Comparison of ENCODE assay signal across 8 cellular contexts in genomic region chr20:50980851-50981713, GRCh38. TPM values are rescaled to one million over a fixed set of nuclear protein-coding genes. Genes with fewer than 3 reads are reported as not detected.
A peak's percentile ranks its signal among the peaks of the same experiment; 100 is the strongest.
DNase-seq lines count a peak whose midpoint lies in the region; ATAC-seq and TF ChIP-seq lines count a peak whose summit lies in the region.

No MANE protein-coding gene starts in this region.

- TF ChIP-seq POLR2A in spleen (IDR thresholded peaks at IDR 0.05): peak in 1 of 3 donors; percentile 53

- no peaks in the 10 kb centered on the region for H3K36me3 ChIP-seq in spleen

- H3K27ac Mint-ChIP-seq in activated naive CD4-positive, alpha-beta T cell treated with anti-CD3 and anti-CD28 coated beads, Interleukin-2, amount 50 U/mL, for 72 hours: peak overlapping the region; percentile 76 to 81

- H3K9me3 ChIP-seq in spleen: no peaks in the 10 kb centered on the region

- 38 to 45% (median 42%) methylated on average over 26 of the region's 26 CpGs for WGBS in spleen, 5 donors

- no peak for ATAC-seq in activated naive CD4-positive, alpha-beta T cell treated with anti-CD3 and anti-CD28 coated beads, Interleukin-2, amount 50 U/mL, for 72 hours
- peak; percentile 63 for ATAC-seq in left ventricle myocardium superior
- no peak for ATAC-seq in HG03108 (IDR thresholded peaks at IDR 0.05; ENCODE audit: unreplicated experiment)
- no peak for ATAC-seq in GM19328 (IDR thresholded peaks at IDR 0.05; ENCODE audit: unreplicated experiment)

- intact Hi-C loops in left ventricle myocardium superior (cut with micrococcal nuclease) (no loop called here), spleen (cut with DNase I; ENCODE audit: low total_unique reads) (loop anchor here (10.0 kb wide), 1 partner anchor 644 kb away; no protein-coding TSS in a partner anchor)

- H3K9me3 Mint-ChIP-seq in activated naive CD4-positive, alpha-beta T cell treated with anti-CD3 and anti-CD28 coated beads, Interleukin-2, amount 50 U/mL, for 72 hours: no peaks in the 10 kb centered on the region

- peaks cover 0 to 44% (median 5%) of the 10 kb centered on the region in 7 donors for H3K27me3 ChIP-seq in spleen (replicated peaks in 1 of 7)

- no peaks in the 10 kb centered on the region for H3K36me3 Mint-ChIP-seq in activated naive CD4-positive, alpha-beta T cell treated with anti-CD3 and anti-CD28 coated beads, Interleukin-2, amount 50 U/mL, for 72 hours

- peaks cover 4 to 32% (median 13%) of the 10 kb centered on the region in 6 donors for H3K4me1 ChIP-seq in spleen

- H3K27ac ChIP-seq in spleen: peak overlapping the region; percentile 51 to 85 (median 72)

- peak overlapping the region in 2 of 8 donors; percentile 20 to 52 for H3K4me3 ChIP-seq in spleen

- DNase-seq in GF-D8 (lab: John Stamatoyannopoulos, UW): peak; percentile 13
- peak; percentile 56 for DNase-seq in LoVo (ENCODE audit: low spot score)
- DNase-seq in SKM-1 treated with dmso at 0.1 percent for 144 hours (lab: John Stamatoyannopoulos, UW; ENCODE audit: unreplicated experiment): peak; percentile 57
- DNase-seq in activated naive CD4-positive, alpha-beta T cell treated with anti-CD3 and anti-CD28 coated beads, Interleukin-2, amount 50 U/mL, for 72 hours (ENCODE audit: low spot score in 2 of 2): peak in 1 of 2 donors; percentile 74
- no peak for DNase-seq in left ventricle myocardium superior
- peak; percentile 86 for DNase-seq in spleen

- peak in 10 of 11 experiments; percentile 56 to 91 (median 86) for TF ChIP-seq CTCF in spleen (IDR thresholded peaks at IDR 0.05 in 8 of 11, conservative IDR thresholded peaks at IDR 0.05 in 3 of 11)

RNA-seq across cellular contexts. Expression of gene MOCS3, which starts 22.5 kb away (rescaled TPM):
- 1 to 10 TPM; 2.4 to 4.3 TPM for total RNA-seq in activated naive CD4-positive, alpha-beta T cell treated with anti-CD3 and anti-CD28 coated beads, Interleukin-2, amount 50 U/mL, for 72 hours
- total RNA-seq in left ventricle myocardium superior (3.1 TPM), spleen (1 to 10 TPM; 3.4 to 7.0 (median 5.3) TPM)
- 1 to 10 TPM; 2.6 to 4.2 (median 3.2) TPM for polyA plus RNA-seq in spleen

RNA-seq across cellular contexts. Expression of gene DPM1, which starts 22.8 kb away (rescaled TPM):
- 10 to 100 TPM; 53.0 to 58.0 TPM for total RNA-seq in activated naive CD4-positive, alpha-beta T cell treated with anti-CD3 and anti-CD28 coated beads, Interleukin-2, amount 50 U/mL, for 72 hours
- total RNA-seq in left ventricle myocardium superior (41.2 TPM), spleen (10 to 100 TPM; 28.1 to 62.5 (median 37.9) TPM)
- 10 to 100 TPM; 40.7 to 65.0 (median 46.9) TPM for polyA plus RNA-seq in spleen

RNA-seq across cellular contexts. Expression of gene KCNG1, which starts 41.8 kb away (rescaled TPM):
- total RNA-seq in activated naive CD4-positive, alpha-beta T cell treated with anti-CD3 and anti-CD28 coated beads, Interleukin-2, amount 50 U/mL, for 72 hours: under 1 TPM in 1 of 2 donors, not detected in 1; 0.86 TPM
- total RNA-seq in left ventricle myocardium superior (0.37 TPM), spleen (1 to 10 TPM; 1.6 to 5.0 (median 3.5) TPM)
- polyA plus RNA-seq in spleen: 1 to 10 TPM in 2 of 3 donors, under 1 TPM in 1; 0.35 to 3.0 (median 1.9) TPM

RNA-seq across cellular contexts. Expression of gene ADNP, which starts 49.8 kb away (rescaled TPM):
- total RNA-seq in activated naive CD4-positive, alpha-beta T cell treated with anti-CD3 and anti-CD28 coated beads, Interleukin-2, amount 50 U/mL, for 72 hours: 10 to 100 TPM; 65.1 to 70.7 TPM
- 34.2 TPM for total RNA-seq in left ventricle myocardium superior
- total RNA-seq in spleen: 10 to 100 TPM; 54.2 to 78.8 (median 67.5) TPM
- polyA plus RNA-seq in spleen: 10 to 100 TPM; 30.6 to 34.3 (median 33.4) TPM
